10 cellular contexts compared by ENCODE assay signal in genomic region chr19:640156-640548, GRCh38. TPM values are rescaled to one million over a fixed set of nuclear protein-coding genes. Genes with fewer than 3 reads are reported as not detected.
DNase-seq lines count a peak whose midpoint lies in the region; ATAC-seq, FAIRE-seq and TF ChIP-seq lines count a peak whose summit lies in the region.
"Had no signal": no experiment of that assay in that cellular context is flagged by ENCODE, and none has a peak within 500 bp of the region (broad histone marks: within the 10 kb centered on the region; RNA-seq: fewer than 3 reads in every experiment).

No MANE protein-coding gene starts in this region.

- intact Hi-C loops in GM12878 (cut with micrococcal nuclease; ENCODE audit: unreplicated experiment) (no loop called here), lower lobe of right lung (cut with DNase I) (no loop called here)

- TF ChIP-seq EP300 in SK-N-SH (IDR thresholded peaks at IDR 0.05; ENCODE audit: borderline replicate concordance in 1 of 2, low read depth in 1 of 2, low read length in 1 of 2) (no peak), GM12878 (IDR thresholded peaks at IDR 0.05; ENCODE audit: borderline replicate concordance in 1 of 2, control insufficient read depth in 1 of 2, low read depth in 2 of 2, low read length in 2 of 2) (no peak), tibial nerve (IDR thresholded peaks at IDR 0.05) (no peak)

- H2AFZ ChIP-seq in SK-N-SH (ENCODE audit: low read depth): no peak overlapping the region
- no peak overlapping the region for H2AFZ ChIP-seq in GM12878 (ENCODE audit: control insufficient read depth, low read depth, low read length)

- H3K4me2 ChIP-seq in SK-N-SH (peak overlapping the region; percentile 84), GM12878 (ENCODE audit: control insufficient read depth, insufficient read depth) (peak overlapping the region; percentile 48; the same call in 1 of the 2 replicates)

- ATAC-seq in SK-N-SH treated with all-trans-retinoic acid at 6 μM for 48 hours (no peak), GM12878 (no peak; the same call in 2 of the 3 replicates), lower lobe of right lung (no peak)

- 19% methylated on average over 16 of the region's 25 CpGs for WGBS in SK-N-SH (ENCODE audit: low lambda C conversion rate)
- 32% methylated on average over 17 of the region's 25 CpGs for WGBS in GM12878 (ENCODE audit: insufficient coverage, insufficient replicate concordance, low lambda C conversion rate, missing lambda C conversion rate)
- WGBS in tibial nerve, 2 donors: 42 to 59% methylated on average over 9 to 16 of the region's 25 CpGs

- DNase-seq in SK-N-SH (no peak), GM12878 (ENCODE audit: low read depth, low spot score) (no peak), lower lobe of right lung (no peak), tibial nerve (ENCODE audit: low spot score in 2 of 2) (no peak), NCI-H774 (lab: John Stamatoyannopoulos, UW) (no peak)
- no peak for DNase-seq in stimulated activated CD4-positive, alpha-beta T cell treated with anti-CD3 and anti-CD28 coated beads, Interleukin-1b, Interleukin-23, amount 100 ng/mL, for 48 hours
- no peak for DNase-seq in central memory CD4-positive, alpha-beta T cell

- no peak for FAIRE-seq in GM12878 (lab: Jason Lieb, UNC)

- CTCF ChIA-PET in SK-N-SH (lab: Yijun Ruan, JAX): no interaction called here
- CTCF ChIA-PET in GM12878 (lab: Yijun Ruan, JAX): no interaction called here

- H3K9me3 ChIP-seq in SK-N-SH (no peaks in the 10 kb centered on the region), GM12878 (replicated peaks; ENCODE audit: control insufficient read depth, insufficient read depth, low read length) (no peaks in the 10 kb centered on the region), lower lobe of right lung (no peaks in the 10 kb centered on the region), tibial nerve (no peaks in the 10 kb centered on the region)

- no peak for TF ChIP-seq RAD21 in SK-N-SH (IDR thresholded peaks at IDR 0.05; ENCODE audit: low read length)
- TF ChIP-seq RAD21 in GM12878 (IDR thresholded peaks at IDR 0.05; ENCODE audit: insufficient read depth, low read depth, low read length): no peak

- H3K27ac ChIP-seq in SK-N-SH (ENCODE audit: low read depth in 2 of 2, low read length in 1 of 2): no peak overlapping the region
- H3K27ac ChIP-seq in GM12878 (ENCODE audit: control insufficient read depth, insufficient read depth): no peak overlapping the region
- H3K27ac ChIP-seq in lower lobe of right lung: no peak overlapping the region
- H3K27ac ChIP-seq in tibial nerve: peak overlapping the region; percentile 61 to 88 (median 68)
- H3K27ac ChIP-seq: 22Rv1 had no signal

- TF ChIP-seq CTCF in SK-N-SH (IDR thresholded peaks at IDR 0.05) (no peak), GM12878 (IDR thresholded peaks at IDR 0.05 in 2 of 3, conservative IDR thresholded peaks at IDR 0.05 in 1 of 3; ENCODE audit: control insufficient read depth in 2 of 3, extremely low read depth in 1 of 3, insufficient read depth in 1 of 3, low read depth in 3 of 3, low read length in 3 of 3) (no peak), lower lobe of right lung (IDR thresholded peaks at IDR 0.05) (no peak), tibial nerve (IDR thresholded peaks at IDR 0.05) (no peak)

- H3K36me3 ChIP-seq in SK-N-SH (replicated peaks in 1 of 2; ENCODE audit: control insufficient read depth in 1 of 2, insufficient read depth in 2 of 2, low read length in 1 of 2): peaks cover 0 to 10% of the 10 kb centered on the region in 2 experiments
- peaks cover 0 to 4% of the 10 kb centered on the region in 2 experiments; a peak in 2 of 4 replicates for H3K36me3 ChIP-seq in GM12878 (ENCODE audit: control insufficient read depth in 2 of 2, insufficient read depth in 2 of 2, low read length in 1 of 2)
- peaks cover 7% of the 10 kb centered on the region for H3K36me3 ChIP-seq in lower lobe of right lung
- H3K36me3 ChIP-seq in tibial nerve: peaks cover 0 to 20% (median 0%) of the 10 kb centered on the region in 3 donors

- H4K20me1 ChIP-seq in SK-N-SH (ENCODE audit: insufficient read depth) (no peaks in the 10 kb centered on the region), GM12878 (ENCODE audit: control insufficient read depth, insufficient read depth) (no peaks in the 10 kb centered on the region)

- H3K9ac ChIP-seq in SK-N-SH: no peak overlapping the region
- no peak overlapping the region for H3K9ac ChIP-seq in GM12878 (ENCODE audit: control insufficient read depth, insufficient read depth, low read length)

- H3K4me1 ChIP-seq in SK-N-SH (ENCODE audit: control insufficient read depth in 1 of 2, insufficient read depth in 2 of 2, low read depth in 1 of 2, low read length in 1 of 2): peaks cover 0 to 8% of the 10 kb centered on the region in 2 experiments; a peak in 1 of 4 replicates
- peaks cover 24% of the 10 kb centered on the region for H3K4me1 ChIP-seq in GM12878 (ENCODE audit: control insufficient read depth, insufficient read depth, low read length)
- H3K4me1 ChIP-seq in lower lobe of right lung: peaks cover 13% of the 10 kb centered on the region
- H3K4me1 ChIP-seq in tibial nerve: peaks cover 0 to 16% (median 10%) of the 10 kb centered on the region in 4 donors

- no TSS peak for BruUV-seq in GM12878 (replicated peaks; lab: Mats Ljungman, UMichigan)

- H3K27me3 ChIP-seq in SK-N-SH (ENCODE audit: insufficient read depth): no peaks in the 10 kb centered on the region
- no peaks in the 10 kb centered on the region for H3K27me3 ChIP-seq in GM12878 (replicated peaks in 1 of 2; ENCODE audit: control insufficient read depth in 2 of 2, insufficient read depth in 2 of 2, low read length in 1 of 2)
- H3K27me3 ChIP-seq in lower lobe of right lung (ENCODE audit: low read depth): no peaks in the 10 kb centered on the region
- H3K27me3 ChIP-seq in tibial nerve: no peaks in the 10 kb centered on the region

- in situ Hi-C loops in GM12878 (cut with MboI): no loop called here

- H3K79me2 ChIP-seq in SK-N-SH (ENCODE audit: insufficient read depth) (no peaks in the 10 kb centered on the region), GM12878 (ENCODE audit: control insufficient read depth, insufficient read depth, low read length) (no peaks in the 10 kb centered on the region)

- SMC1A ChIA-PET in GM12878 (lab: Charles Lee; ENCODE audit: uncharacterized antibody, unreplicated experiment): no interaction called here

- H3F3A ChIP-seq in SK-N-SH (replicated peaks; ENCODE audit: insufficient read depth): no peaks in the 10 kb centered on the region

- H3K9me2 ChIP-seq in SK-N-SH: no peaks in the 10 kb centered on the region

- RAD21 ChIA-PET in GM12878 (lab: Charles Lee; ENCODE audit: unreplicated experiment): no interaction called here

- TF ChIP-seq POLR2A in GM12878 (IDR thresholded peaks at IDR 0.05; ENCODE audit: low read depth, low read length) (no peak), tibial nerve (IDR thresholded peaks at IDR 0.05) (no peak)

- POLR2A ChIA-PET in SK-N-SH (lab: Yijun Ruan, JAX) (no interaction called here), GM12878 (lab: Charles Lee) (no interaction called here)

- H3K4me3 ChIP-seq in SK-N-SH (ENCODE audit: low read depth in 2 of 2, low read length in 1 of 2) (peak overlapping the region; percentile 44 to 46; a peak in 3 of 4 replicates), GM12878 (peak overlapping the region; percentile 32; the same call in 1 of the 2 replicates), lower lobe of right lung (peak overlapping the region; percentile 50), tibial nerve (peak overlapping the region; percentile 15 to 61 (median 46))

RNA-seq across cellular contexts. Expression of gene FGF22, which starts 0.5 kb away (rescaled TPM):
- 0.62 and 0.93 TPM in 2 replicates for polyA plus RNA-seq in SK-N-SH (2012; rRNA removed)
- polyA plus RNA-seq in SK-N-SH (2012; cell fraction: cytosol; rRNA removed): 0.16 and 0.27 TPM in 2 replicates
- 3.5 and 4.7 TPM in 2 replicates for polyA plus RNA-seq in SK-N-SH (2012; cell fraction: nucleus; rRNA removed)
- total RNA-seq in GM12878 (2013; cell fraction: nucleolus; rRNA removed): not detected in 2 replicates
- not detected in 2 replicates for total RNA-seq in GM12878 (2014; rRNA removed)
- not detected in 2 replicates for total RNA-seq in GM12878 (2014; rRNA removed; fragmentation: Illumina TruSeq; extraction: Trizol)
- not detected in 2 replicates for total RNA-seq in GM12878 (2021)
- polyA plus RNA-seq in GM12878 (2011; ENCODE audit: low read depth): not detected
- polyA plus RNA-seq in GM12878 (2011; rRNA removed): not detected in 2 replicates
- 0.03 TPM in 1 of 2 replicates, not detected in the other for polyA plus RNA-seq in GM12878 (2011; cell fraction: cytosol; rRNA removed)
- polyA plus RNA-seq in GM12878 (2011; cell fraction: nucleus; rRNA removed): not detected in 2 replicates
- polyA plus RNA-seq in GM12878 (2012): 0.24 TPM in 1 of 2 replicates, not detected in the other
- not detected in 2 replicates for polyA plus RNA-seq in GM12878 (2014; fragmentation: Illumina TruSeq; extraction: Trizol)
- polyA plus RNA-seq in GM12878 (2014; fragmentation: Nextera tagmentation; extraction: Ambion mirVana): not detected
- polyA plus RNA-seq in GM12878 (2014; rRNA removed): 0.05 and 0.13 TPM in 2 replicates
- polyA plus RNA-seq in GM12878 (2016; fragmentation: Nextera tagmentation; extraction: Ambion mirVana): not detected
- not detected in 2 replicates for polyA minus RNA-seq in GM12878 (2011; rRNA and poly(A)+ RNA removed)
- not detected in 2 replicates for polyA minus RNA-seq in GM12878 (2011; cell fraction: cytosol; rRNA and poly(A)+ RNA removed)
- polyA minus RNA-seq in GM12878 (2011; cell fraction: nucleus; rRNA and poly(A)+ RNA removed): not detected in 2 replicates
- 0.65 TPM for total RNA-seq in lower lobe of right lung
- 1 to 10 TPM in 3 of 4 donors, under 1 TPM in 1; 0.30 to 9.0 (median 3.4) TPM for total RNA-seq in tibial nerve
- total RNA-seq: dermis blood vessel endothelial cell had no signal

RNA-seq across cellular contexts. Expression of gene POLRMT, which starts 6.8 kb away (rescaled TPM):
- polyA plus RNA-seq in SK-N-SH (2012; rRNA removed) (38.2 and 40.1 TPM in 2 replicates), GM12878 (2011; rRNA removed) (16.6 and 54.0 TPM in 2 replicates), GM12878 (2014; fragmentation: Illumina TruSeq; extraction: Trizol) (7.3 and 30.8 TPM in 2 replicates), GM12878 (2014; fragmentation: Nextera tagmentation; extraction: Ambion mirVana) (10 to 100 TPM in 1 of 2 experiments, 1 to 10 TPM in 1; 9.9 to 27.9 TPM), GM12878 (2014; rRNA removed) (38.4 and 52.6 TPM in 2 replicates), GM12878 (2016; fragmentation: Nextera tagmentation; extraction: Ambion mirVana) (10 to 100 TPM; 28.1 to 44.7 TPM)
- 9.6 and 13.7 TPM in 2 replicates for polyA plus RNA-seq in SK-N-SH (2012; cell fraction: cytosol; rRNA removed)
- polyA plus RNA-seq in SK-N-SH (2012; cell fraction: nucleus; rRNA removed): 157 and 218 TPM in 2 replicates
- total RNA-seq in GM12878 (2013; cell fraction: nucleolus; rRNA removed): 47.3 and 62.5 TPM in 2 replicates
- total RNA-seq in GM12878 (2014; rRNA removed) (36.5 and 42.8 TPM in 2 replicates), GM12878 (2014; rRNA removed; fragmentation: Illumina TruSeq; extraction: Trizol) (22.0 and 22.8 TPM in 2 replicates), GM12878 (2021) (57.6 and 59.8 TPM in 2 replicates), lower lobe of right lung (42.5 TPM), tibial nerve (10 to 100 TPM; 28.2 to 73.5 (median 51.5) TPM)
- polyA plus RNA-seq in GM12878 (2011; ENCODE audit: low read depth): 24.6 TPM
- 27.6 and 50.3 TPM in 2 replicates for polyA plus RNA-seq in GM12878 (2011; cell fraction: cytosol; rRNA removed)
- 300 and 345 TPM in 2 replicates for polyA plus RNA-seq in GM12878 (2011; cell fraction: nucleus; rRNA removed)
- polyA plus RNA-seq in GM12878 (2012): 36.1 and 38.8 TPM in 2 replicates
- polyA minus RNA-seq in GM12878 (2011; rRNA and poly(A)+ RNA removed): 91.7 and 110 TPM in 2 replicates
- polyA minus RNA-seq in GM12878 (2011; cell fraction: cytosol; rRNA and poly(A)+ RNA removed): 33.9 and 39.2 TPM in 2 replicates
- 50.2 and 63.4 TPM in 2 replicates for polyA minus RNA-seq in GM12878 (2011; cell fraction: nucleus; rRNA and poly(A)+ RNA removed)

RNA-seq across cellular contexts. Expression of gene RNF126, which starts 22.9 kb away (rescaled TPM):
- polyA plus RNA-seq in SK-N-SH (2012; rRNA removed) (9.0 and 12.9 TPM in 2 replicates), GM12878 (2011; rRNA removed) (4.5 and 8.9 TPM in 2 replicates), GM12878 (2014; fragmentation: Illumina TruSeq; extraction: Trizol) (0.90 and 5.2 TPM in 2 replicates), GM12878 (2014; fragmentation: Nextera tagmentation; extraction: Ambion mirVana) (under 1 TPM; 0.45 to 0.73 TPM), GM12878 (2014; rRNA removed) (84.2 and 98.4 TPM in 2 replicates), GM12878 (2016; fragmentation: Nextera tagmentation; extraction: Ambion mirVana) (10 to 100 TPM; 81.9 to 85.7 TPM)
- 11.9 and 17.2 TPM in 2 replicates for polyA plus RNA-seq in SK-N-SH (2012; cell fraction: cytosol; rRNA removed)
- 43.5 and 64.4 TPM in 2 replicates for polyA plus RNA-seq in SK-N-SH (2012; cell fraction: nucleus; rRNA removed)
- total RNA-seq in GM12878 (2013; cell fraction: nucleolus; rRNA removed): 45.4 and 54.1 TPM in 2 replicates
- total RNA-seq in GM12878 (2014; rRNA removed) (81.3 and 100 TPM in 2 replicates), GM12878 (2014; rRNA removed; fragmentation: Illumina TruSeq; extraction: Trizol) (13.5 and 19.2 TPM in 2 replicates), GM12878 (2021) (78.3 and 90.2 TPM in 2 replicates), lower lobe of right lung (27.0 TPM), tibial nerve (10 to 100 TPM; 38.0 to 90.9 (median 55.3) TPM)
- polyA plus RNA-seq in GM12878 (2011; ENCODE audit: low read depth): 7.8 TPM
- polyA plus RNA-seq in GM12878 (2011; cell fraction: cytosol; rRNA removed): 22.0 and 33.7 TPM in 2 replicates
- polyA plus RNA-seq in GM12878 (2011; cell fraction: nucleus; rRNA removed): 59.1 and 84.4 TPM in 2 replicates
- polyA plus RNA-seq in GM12878 (2012): 46.6 and 57.2 TPM in 2 replicates
- 6.1 and 15.7 TPM in 2 replicates for polyA minus RNA-seq in GM12878 (2011; rRNA and poly(A)+ RNA removed)
- 15.3 and 15.5 TPM in 2 replicates for polyA minus RNA-seq in GM12878 (2011; cell fraction: cytosol; rRNA and poly(A)+ RNA removed)
- 20.7 and 35.5 TPM in 2 replicates for polyA minus RNA-seq in GM12878 (2011; cell fraction: nucleus; rRNA and poly(A)+ RNA removed)

RNA-seq across cellular contexts. Expression of gene FSTL3, which starts 36.0 kb away (rescaled TPM):
- polyA plus RNA-seq in SK-N-SH (2012; rRNA removed) (64.4 and 73.0 TPM in 2 replicates), GM12878 (2011; rRNA removed) (8.4 and 13.5 TPM in 2 replicates), GM12878 (2014; fragmentation: Illumina TruSeq; extraction: Trizol) (2.4 and 2.7 TPM in 2 replicates), GM12878 (2014; fragmentation: Nextera tagmentation; extraction: Ambion mirVana) (under 1 TPM; 0.42 to 0.79 TPM), GM12878 (2014; rRNA removed) (10.5 and 12.5 TPM in 2 replicates), GM12878 (2016; fragmentation: Nextera tagmentation; extraction: Ambion mirVana) (1 to 10 TPM; 2.4 TPM)
- 33.6 and 47.9 TPM in 2 replicates for polyA plus RNA-seq in SK-N-SH (2012; cell fraction: cytosol; rRNA removed)
- 259 and 359 TPM in 2 replicates for polyA plus RNA-seq in SK-N-SH (2012; cell fraction: nucleus; rRNA removed)
- 67.2 and 78.8 TPM in 2 replicates for total RNA-seq in GM12878 (2013; cell fraction: nucleolus; rRNA removed)
- total RNA-seq in GM12878 (2014; rRNA removed) (10.2 and 10.3 TPM in 2 replicates), GM12878 (2014; rRNA removed; fragmentation: Illumina TruSeq; extraction: Trizol) (4.3 and 4.5 TPM in 2 replicates), GM12878 (2021) (10.9 and 12.0 TPM in 2 replicates), lower lobe of right lung (48.0 TPM), tibial nerve (100 to 1,000 TPM; 582 to 977 (median 642) TPM)
- 9.1 TPM for polyA plus RNA-seq in GM12878 (2011; ENCODE audit: low read depth)
- polyA plus RNA-seq in GM12878 (2011; cell fraction: cytosol; rRNA removed): 22.5 and 39.1 TPM in 2 replicates
- 115 TPM in 2 replicates for polyA plus RNA-seq in GM12878 (2011; cell fraction: nucleus; rRNA removed)
- 9.7 and 30.0 TPM in 2 replicates for polyA plus RNA-seq in GM12878 (2012)
- polyA minus RNA-seq in GM12878 (2011; rRNA and poly(A)+ RNA removed): 7.3 and 13.2 TPM in 2 replicates
- 11.7 and 12.8 TPM in 2 replicates for polyA minus RNA-seq in GM12878 (2011; cell fraction: cytosol; rRNA and poly(A)+ RNA removed)
- 5.9 and 12.5 TPM in 2 replicates for polyA minus RNA-seq in GM12878 (2011; cell fraction: nucleus; rRNA and poly(A)+ RNA removed)

RNA-seq across cellular contexts. Expression of gene HCN2, which starts 50.5 kb away (rescaled TPM):
- 3.4 and 5.6 TPM in 2 replicates for polyA plus RNA-seq in SK-N-SH (2012; rRNA removed)
- 4.4 and 8.7 TPM in 2 replicates for polyA plus RNA-seq in SK-N-SH (2012; cell fraction: cytosol; rRNA removed)
- polyA plus RNA-seq in SK-N-SH (2012; cell fraction: nucleus; rRNA removed): 11.1 and 12.0 TPM in 2 replicates
- 0.12 TPM in 1 of 2 replicates, not detected in the other for total RNA-seq in GM12878 (2013; cell fraction: nucleolus; rRNA removed)
- total RNA-seq in GM12878 (2014; rRNA removed): 0.11 TPM in 1 of 2 replicates, not detected in the other
- 0.04 TPM in 1 of 2 replicates, not detected in the other for total RNA-seq in GM12878 (2014; rRNA removed; fragmentation: Illumina TruSeq; extraction: Trizol)
- total RNA-seq in GM12878 (2021): 0.45 and 0.54 TPM in 2 replicates
- 0.17 TPM for polyA plus RNA-seq in GM12878 (2011; ENCODE audit: low read depth)
- polyA plus RNA-seq in GM12878 (2011; rRNA removed): 0.05 TPM in 1 of 2 replicates, not detected in the other
- polyA plus RNA-seq in GM12878 (2011; cell fraction: cytosol; rRNA removed): 0.03 and 0.10 TPM in 2 replicates
- polyA plus RNA-seq in GM12878 (2011; cell fraction: nucleus; rRNA removed): 0.34 and 0.51 TPM in 2 replicates
- polyA plus RNA-seq in GM12878 (2012): 0.41 and 0.77 TPM in 2 replicates
- 0.01 TPM in 1 of 2 replicates, not detected in the other for polyA plus RNA-seq in GM12878 (2014; fragmentation: Illumina TruSeq; extraction: Trizol)
- polyA plus RNA-seq in GM12878 (2014; fragmentation: Nextera tagmentation; extraction: Ambion mirVana): not detected
- 0.09 and 0.13 TPM in 2 replicates for polyA plus RNA-seq in GM12878 (2014; rRNA removed)
- not detected for polyA plus RNA-seq in GM12878 (2016; fragmentation: Nextera tagmentation; extraction: Ambion mirVana)
- polyA minus RNA-seq in GM12878 (2011; rRNA and poly(A)+ RNA removed): not detected in 2 replicates
- not detected in 2 replicates for polyA minus RNA-seq in GM12878 (2011; cell fraction: cytosol; rRNA and poly(A)+ RNA removed)
- polyA minus RNA-seq in GM12878 (2011; cell fraction: nucleus; rRNA and poly(A)+ RNA removed): 0.12 TPM in 1 of 2 replicates, not detected in the other
- 0.24 TPM for total RNA-seq in lower lobe of right lung
- total RNA-seq in tibial nerve: under 1 TPM in 1 of 4 donors, not detected in 3; 0.59 TPM

Comparison
In these comparisons a context has a peak if more than half of its experiments do, and no peak if none do; other contexts are left out.
1. H3K27ac ChIP-seq: peak in tibial nerve (4 of 4); none in SK-N-SH (0 of 2), GM12878 (single experiment) and lower lobe of right lung (single experiment).
2. Peak in every context shown above with its lines, with median percentiles within 50 percentile points of each other: H3K4me3 ChIP-seq.